In the genomic region with DNA sequence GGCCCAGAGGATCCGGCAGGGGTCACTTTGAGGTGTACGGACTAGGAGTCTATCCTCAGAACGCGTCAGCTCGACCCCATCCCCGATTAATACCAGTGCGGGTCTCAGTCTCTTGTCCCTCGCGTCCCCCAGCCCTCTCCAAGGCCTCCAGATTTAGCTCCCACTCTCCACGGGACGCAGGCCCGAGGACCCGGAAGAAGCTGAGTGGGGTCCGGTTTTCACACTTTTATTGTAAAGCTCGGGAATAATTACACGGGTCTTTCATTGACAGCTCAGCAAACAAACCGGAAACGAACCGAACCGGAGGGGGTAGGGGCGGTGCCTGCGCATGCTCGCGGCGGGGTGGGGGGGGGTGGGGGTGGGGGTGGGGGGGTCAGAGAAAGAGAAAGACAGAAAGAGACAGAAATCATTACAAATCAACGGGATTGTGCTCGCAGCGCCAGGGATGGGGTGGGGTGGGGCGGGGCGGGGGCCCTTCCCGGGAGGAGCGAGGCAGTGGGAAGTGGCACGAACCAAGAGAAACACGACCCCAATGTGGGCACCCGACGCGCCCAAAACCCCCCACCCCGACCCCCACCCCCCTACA, we compare ENCODE assay signal across 8 cellular contexts. TPM values are rescaled to one million over a fixed set of nuclear protein-coding genes. Genes with fewer than 3 reads are reported as not detected.
DNase-seq lines count a peak whose midpoint lies in the region; ATAC-seq and TF ChIP-seq lines count a peak whose summit lies in the region.

No MANE protein-coding gene starts in this region.

- no peaks in the 10 kb centered on the region for H3K79me2 ChIP-seq in KMS-11 (ENCODE audit: insufficient read depth, low read depth)

- peak; percentile 97 for DNase-seq in AG20443 (ENCODE audit: low spot score)
- peak; percentile 36 for DNase-seq in activated CD4-positive, alpha-beta T cell treated with anti-CD3 and anti-CD28 coated beads, Interleukin-2, amount 50 U/mL, for 1 hour
- no peak for DNase-seq in endodermal cell
- DNase-seq in mucosa of descending colon = peak in 2 of 3 donors; percentile 59 to 74
- DNase-seq in suprapubic skin (ENCODE audit: low spot score in 2 of 2) = no peak

- H3K27ac ChIP-seq in KMS-11 (peak overlapping the region; percentile 84), endodermal cell (ENCODE audit: low read depth, low read length) (peak overlapping the region; percentile 79), suprapubic skin (peak overlapping the region; percentile 95)

- H3K36me3 Mint-ChIP-seq in endodermal cell (ENCODE audit: low read depth) = peaks cover 12% of the 10 kb centered on the region

- no peak for TF ChIP-seq EP300 in suprapubic skin (IDR thresholded peaks at IDR 0.05)

- H3K4me3 ChIP-seq in KMS-11 (IDR thresholded peaks at IDR 0.05; ENCODE audit: insufficient read depth, low read depth, low read length) (no peak overlapping the region), endodermal cell (ENCODE audit: low read length) (peak overlapping the region; percentile 85), mucosa of descending colon (peak overlapping the region; percentile 15), suprapubic skin (peak overlapping the region; percentile 79)

- intact Hi-C loops in mucosa of descending colon (cut with DNase I, micrococcal nuclease) = no loop called here

- ATAC-seq in GM19025 (IDR thresholded peaks at IDR 0.05; ENCODE audit: low read depth, unreplicated experiment) = peak; percentile 8
- ATAC-seq in mucosa of descending colon = no peak
- no peak for ATAC-seq in HG03378 (IDR thresholded peaks at IDR 0.05; ENCODE audit: unreplicated experiment)

- H3K9me3 ChIP-seq in endodermal cell (ENCODE audit: control insufficient read depth, low read length) = no peaks in the 10 kb centered on the region
- H3K9me3 ChIP-seq in mucosa of descending colon = no peaks in the 10 kb centered on the region
- H3K9me3 ChIP-seq in suprapubic skin = no peaks in the 10 kb centered on the region

- H3K36me3 ChIP-seq in KMS-11 (ENCODE audit: insufficient read depth) (no peaks in the 10 kb centered on the region), endodermal cell (ENCODE audit: control insufficient read depth, insufficient read depth, low read length) (peaks cover 8% of the 10 kb centered on the region), mucosa of descending colon (ENCODE audit: low read depth) (no peaks in the 10 kb centered on the region), suprapubic skin (peaks cover 3% of the 10 kb centered on the region)

- no peaks in the 10 kb centered on the region for H4K20me1 ChIP-seq in KMS-11 (ENCODE audit: insufficient read depth)

- H3K4me2 ChIP-seq in KMS-11 = peak overlapping the region; percentile 77

- 0 to 2% methylated on average over 3 to 19 of the region's 38 CpGs for WGBS in endodermal cell (ENCODE audit: insufficient coverage in 1 of 2, insufficient read length in 1 of 2), 2 experiments
- WGBS in suprapubic skin = under 1% methylated on average over 31 of the region's 38 CpGs

- peak overlapping the region; percentile 94 for H2AFZ ChIP-seq in KMS-11 (ENCODE audit: low read depth)

- H3K27me3 Mint-ChIP-seq in endodermal cell (ENCODE audit: insufficient read depth) = no peaks in the 10 kb centered on the region

- TF ChIP-seq CTCF in KMS-11 (conservative IDR thresholded peaks at IDR 0.05; ENCODE audit: low read depth, low read length) = no peak
- no peak for TF ChIP-seq CTCF in endodermal cell (conservative IDR thresholded peaks at IDR 0.05)
- no peak for TF ChIP-seq CTCF in mucosa of descending colon (IDR thresholded peaks at IDR 0.05)
- no peak for TF ChIP-seq CTCF in suprapubic skin (IDR thresholded peaks at IDR 0.05)

- no peaks in the 10 kb centered on the region for H3K9me3 Mint-ChIP-seq in endodermal cell

- H3K4me3 Mint-ChIP-seq in endodermal cell = peak overlapping the region; percentile 72

- peak overlapping the region; percentile 95 for H3K27ac Mint-ChIP-seq in endodermal cell

- H3K9ac ChIP-seq in KMS-11 = peak overlapping the region; percentile 88
- peak overlapping the region; percentile 82 for H3K9ac ChIP-seq in endodermal cell (ENCODE audit: extremely low read depth, low read length, poor library complexity, severe bottlenecking)

- no peak for TF ChIP-seq POLR2A in suprapubic skin (IDR thresholded peaks at IDR 0.05)

- H3K27me3 ChIP-seq in KMS-11 (ENCODE audit: insufficient read depth, low read depth) = no peaks in the 10 kb centered on the region
- no peaks in the 10 kb centered on the region for H3K27me3 ChIP-seq in endodermal cell (ENCODE audit: control insufficient read depth, insufficient read depth, low read length, poor library complexity, severe bottlenecking)
- no peaks in the 10 kb centered on the region for H3K27me3 ChIP-seq in suprapubic skin

- H3K4me1 Mint-ChIP-seq in endodermal cell = peaks cover 47% of the 10 kb centered on the region

- peaks cover 15% of the 10 kb centered on the region for H3K4me1 ChIP-seq in KMS-11 (ENCODE audit: low read depth, poor library complexity, severe bottlenecking)
- no peaks in the 10 kb centered on the region for H3K4me1 ChIP-seq in endodermal cell (ENCODE audit: control insufficient read depth, insufficient read depth, low read length)
- peaks cover 29% of the 10 kb centered on the region for H3K4me1 ChIP-seq in mucosa of descending colon (ENCODE audit: low read depth)
- peaks cover 25% of the 10 kb centered on the region for H3K4me1 ChIP-seq in suprapubic skin

RNA-seq across cellular contexts. Expression of a gene that starts 27.9 kb away (rescaled TPM):
- total RNA-seq in endodermal cell (10 to 100 TPM; 45.4 to 69.7 TPM), mucosa of descending colon (100 to 1,000 TPM in 2 of 3 donors, 10 to 100 TPM in 1; 75.1 to 159 (median 127) TPM), suprapubic skin (100 to 1,000 TPM in 1 of 4 donors, 10 to 100 TPM in 3; 76.2 to 122 (median 89.5) TPM)
- 17.2 TPM for polyA plus RNA-seq in endodermal cell (2013, experiment 1 of 2)
- 13.5 TPM for polyA plus RNA-seq in endodermal cell (2013, experiment 2 of 2)

Comparison
In these comparisons a context has a peak if more than half of its experiments do, and no peak if none do; other contexts are left out.
1. DNase-seq: peak in AG20443 (single experiment), activated CD4-positive, alpha-beta T cell treated with anti-CD3 and anti-CD28 coated beads, Interleukin-2, amount 50 U/mL, for 1 hour (single experiment) and mucosa of descending colon (2 of 3); none in endodermal cell (single experiment) and suprapubic skin (0 of 2).
2. Peak in every context shown above with its lines, with median percentiles within 50 percentile points of each other: H3K27ac ChIP-seq.